8 cellular contexts compared by ENCODE assay signal in the genomic region with DNA sequence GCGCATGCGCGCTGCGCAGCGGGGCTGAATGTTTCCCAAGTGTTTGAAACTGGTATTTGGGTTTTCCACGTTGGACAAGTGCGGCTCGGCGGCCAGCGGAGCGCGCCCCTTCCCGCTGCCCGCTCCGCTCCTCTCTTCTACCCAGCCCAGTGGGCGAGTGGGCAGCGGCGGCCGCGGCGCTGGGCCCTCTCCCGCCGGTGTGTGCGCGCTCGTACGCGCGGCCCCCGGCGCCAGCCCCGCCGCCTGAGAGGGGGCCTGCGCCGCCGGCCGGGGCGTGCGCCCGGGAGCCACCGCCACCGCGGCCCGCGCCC. TPM values are rescaled to one million over a fixed set of nuclear protein-coding genes. Genes with fewer than 3 reads are reported as not detected.
DNase-seq lines count a peak whose midpoint lies in the region; ATAC-seq, FAIRE-seq and TF ChIP-seq lines count a peak whose summit lies in the region.

A gene with protein sequence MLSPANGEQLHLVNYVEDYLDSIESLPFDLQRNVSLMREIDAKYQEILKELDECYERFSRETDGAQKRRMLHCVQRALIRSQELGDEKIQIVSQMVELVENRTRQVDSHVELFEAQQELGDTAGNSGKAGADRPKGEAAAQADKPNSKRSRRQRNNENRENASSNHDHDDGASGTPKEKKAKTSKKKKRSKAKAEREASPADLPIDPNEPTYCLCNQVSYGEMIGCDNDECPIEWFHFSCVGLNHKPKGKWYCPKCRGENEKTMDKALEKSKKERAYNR (plus strand): TSS at position 59 of the 311 bp plus-strand sequence. CDS start 450 bp downstream, outside the sequence.

- DNase-seq in A549 (ENCODE audit: low read depth in 1 of 2, low spot score in 1 of 2), result no peak
- DNase-seq in HT1080 (ENCODE audit: low read depth), result no peak
- no peak for DNase-seq in caudate nucleus (lab: John Stamatoyannopoulos, UW)
- no peak for DNase-seq in mucosa of gallbladder (ENCODE audit: low spot score)
- DNase-seq in DMS 273 (lab: John Stamatoyannopoulos, UW; ENCODE audit: unreplicated experiment), result no peak
- DNase-seq in NCI-H510A treated with DMSO at 0.1 percent for 48 hours (lab: John Stamatoyannopoulos, UW), result no peak

- no peak for FAIRE-seq in A549 (lab: Jason Lieb, UNC)

- ATAC-seq in A549 (peak in 1 of 2 experiments; percentile 6; a peak in 2 of 6 replicates), GM21360 (IDR thresholded peaks at IDR 0.05; ENCODE audit: unreplicated experiment) (no peak), GM18861 (IDR thresholded peaks at IDR 0.05; ENCODE audit: unreplicated experiment) (no peak)

- POLR2A ChIA-PET in A549 (lab: Yijun Ruan, JAX), result no interaction called here

- CTCF ChIA-PET in A549 (lab: Yijun Ruan, JAX), result no interaction called here

- no peak for TF ChIP-seq EP300 in A549 (IDR thresholded peaks at IDR 0.05)

- WGBS in A549 (ENCODE audit: missing lambda C conversion rate), result no CpG with 5 or more reads among the region's 45 CpGs

- H3K4me3 ChIP-seq in A549, result peak within 1 kb of the TSS; percentile 93

- no peaks in the 10 kb centered on the region for H3K9me3 ChIP-seq in A549

- no peak for TF ChIP-seq RAD21 in A549 (conservative IDR thresholded peaks at IDR 0.05 in 1 of 2, IDR thresholded peaks at IDR 0.05 in 1 of 2)

- H3K27ac ChIP-seq in A549 (peak within 1 kb of the TSS; percentile 98 to 99), caudate nucleus (ENCODE audit: low read depth, low read length) (peak within 1 kb of the TSS; percentile 100)

- peak within 1 kb of the TSS; percentile 82 for H3K4me2 ChIP-seq in A549

- no peak for TF ChIP-seq POLR2A in A549 (IDR thresholded peaks at IDR 0.05; ENCODE audit: low read length)

- H3K4me1 ChIP-seq in A549, result peaks cover 18% of the 10 kb centered on the region; the same call in 2 of the 3 replicates

- TF ChIP-seq CTCF in A549 (IDR thresholded peaks at IDR 0.05), result no peak

TF ChIP-seq in A549, 52 proteins besides CTCF, POLR2A, EP300 and RAD21:
- no peak for TF ChIP-seq HEYL (CRISPR knock-in tag; IDR thresholded peaks at IDR 0.05)
- no peak for TF ChIP-seq CBX2 (IDR thresholded peaks at IDR 0.05; ENCODE audit: borderline replicate concordance, low read depth)
- TF ChIP-seq BCL3 (IDR thresholded peaks at IDR 0.05), result 0 out of 3 replicates have a peak, but pooled peaks have one; percentile 2
- no peak for TF ChIP-seq HOXB5 (CRISPR knock-in tag; IDR thresholded peaks at IDR 0.05)
TF ChIP-seq in A549: peak in this region for 1.

RNA-seq across cellular contexts. Expression of the gene that starts here (rescaled TPM):
- polyA plus RNA-seq in A549 (2011; rRNA removed) (5.1 and 8.6 TPM in 2 replicates), A549 (2017; fragmentation: RNase III; extraction: RNeasy Plus Mini Kit Qiagen cat#74134 plus additional on column Dnase treatment) (6.9 to 7.9 TPM (median 7.2 TPM) in 3 replicates)
- polyA plus RNA-seq in A549 (2012; cell fraction: cytosol; rRNA removed), result 24.6 and 25.6 TPM in 2 replicates
- polyA plus RNA-seq in A549 (2012; cell fraction: nucleus; rRNA removed), result 16.7 and 21.0 TPM in 2 replicates
- 5.1 and 5.4 TPM in 2 replicates for polyA minus RNA-seq in A549 (2011; rRNA and poly(A)+ RNA removed)
- 10.6 and 19.2 TPM in 2 replicates for total RNA-seq in HT1080 (2014; rRNA removed; shearing (Covaris generic))
- 12.0 and 14.2 TPM in 2 replicates for polyA plus RNA-seq in HT1080 (2015; cell fraction: cytosol; rRNA removed)
- 4.6 and 8.1 TPM in 2 replicates for polyA plus RNA-seq in HT1080 (2015; cell fraction: nucleus; rRNA removed)
- 18.6 TPM for total RNA-seq in mucosa of gallbladder
